In genomic region chr2:53784431-53784830, GRCh38 we compare ENCODE assay signal across 10 cellular contexts. TPM values are rescaled to one million over a fixed set of nuclear protein-coding genes. Genes with fewer than 3 reads are reported as not detected.
DNase-seq lines count a peak whose midpoint lies in the region; ATAC-seq and TF ChIP-seq lines count a peak whose summit lies in the region.
"Had no signal": no experiment of that assay in that cellular context is flagged by ENCODE, and none has a peak within 500 bp of the region (broad histone marks: within the 10 kb centered on the region; RNA-seq: fewer than 3 reads in every experiment).

No MANE protein-coding gene starts in this region.

- peaks cover 17% of the 10 kb centered on the region for H3K36me3 ChIP-seq in left ventricle myocardium inferior

- peak overlapping the region; percentile 99 for H3K4me3 Mint-ChIP-seq in activated naive CD4-positive, alpha-beta T cell treated with anti-CD3 and anti-CD28 coated beads, Interleukin-2, amount 50 U/mL, for 24 hours
- H3K4me3 Mint-ChIP-seq in T-helper 17 cell = peak overlapping the region; percentile 56
- H3K4me3 Mint-ChIP-seq in stimulated activated naive B cell treated with anti-CD40 and anti-IgM and Interleukin-4, amounts not matched to agents 10 μg/mL and 1 μg/mL and 100 μg/mL, for 72 hours = peak overlapping the region; percentile 2 to 13

- no peak for DNase-seq in activated naive CD4-positive, alpha-beta T cell treated with Interleukin-2 at 50 U/mL for 16 hours
- DNase-seq in T-helper 17 cell (no peak), glomerular visceral epithelial cell (ENCODE audit: extremely low spot score) (peak; percentile 46), left ventricle myocardium inferior (no peak)
- DNase-seq in stimulated activated naive B cell treated with anti-CD40 and anti-IgM and Interleukin-4, amounts not matched to agents 10 μg/mL and 1 μg/mL and 100 μg/mL, for 72 hours = no peak
- DNase-seq: C1 segment of cervical spinal cord, T1000 had no signal

- H3K27ac ChIP-seq in left ventricle myocardium inferior (replicated peaks) = no peak overlapping the region

- H3K27ac Mint-ChIP-seq in activated naive CD4-positive, alpha-beta T cell treated with anti-CD3 and anti-CD28 coated beads, Interleukin-2, amount 50 U/mL, for 24 hours = peak overlapping the region; percentile 49
- peak overlapping the region; percentile 98 for H3K27ac Mint-ChIP-seq in T-helper 17 cell
- no peak overlapping the region for H3K27ac Mint-ChIP-seq in stimulated activated naive B cell treated with anti-CD40 and anti-IgM and Interleukin-4, amounts not matched to agents 10 μg/mL and 1 μg/mL and 100 μg/mL, for 72 hours

- ATAC-seq in T-helper 17 cell (no peak), HG03460 (IDR thresholded peaks at IDR 0.05; ENCODE audit: unreplicated experiment) (no peak), HG03175 (IDR thresholded peaks at IDR 0.05; ENCODE audit: unreplicated experiment) (no peak)
- no peak for ATAC-seq in stimulated activated naive B cell treated with anti-CD40 and anti-IgM and Interleukin-4, amounts not matched to agents 10 μg/mL and 1 μg/mL and 100 μg/mL, for 72 hours (replicated peaks)

- H3K4me1 ChIP-seq in left ventricle myocardium inferior = peaks cover 61% of the 10 kb centered on the region

- H3K27me3 Mint-ChIP-seq in activated naive CD4-positive, alpha-beta T cell treated with anti-CD3 and anti-CD28 coated beads, Interleukin-2, amount 50 U/mL, for 24 hours = no peaks in the 10 kb centered on the region
- no peaks in the 10 kb centered on the region for H3K27me3 Mint-ChIP-seq in T-helper 17 cell
- no peaks in the 10 kb centered on the region for H3K27me3 Mint-ChIP-seq in stimulated activated naive B cell treated with anti-CD40 and anti-IgM and Interleukin-4, amounts not matched to agents 10 μg/mL and 1 μg/mL and 100 μg/mL, for 72 hours

- H3K9me3 ChIP-seq in T-helper 17 cell (ENCODE audit: control insufficient read depth, low read length, poor library complexity, severe bottlenecking) (no peaks in the 10 kb centered on the region), left ventricle myocardium inferior (replicated peaks) (no peaks in the 10 kb centered on the region)

- H3K36me3 Mint-ChIP-seq in activated naive CD4-positive, alpha-beta T cell treated with anti-CD3 and anti-CD28 coated beads, Interleukin-2, amount 50 U/mL, for 24 hours = peaks cover 3% of the 10 kb centered on the region
- peaks cover 10% of the 10 kb centered on the region for H3K36me3 Mint-ChIP-seq in T-helper 17 cell (ENCODE audit: low read depth)
- peaks cover 15 to 20% of the 10 kb centered on the region in 2 donors for H3K36me3 Mint-ChIP-seq in stimulated activated naive B cell treated with anti-CD40 and anti-IgM and Interleukin-4, amounts not matched to agents 10 μg/mL and 1 μg/mL and 100 μg/mL, for 72 hours

- H3K27me3 ChIP-seq in left ventricle myocardium inferior (ENCODE audit: low read depth) = no peaks in the 10 kb centered on the region

- peaks cover 40% of the 10 kb centered on the region for H3K4me1 Mint-ChIP-seq in activated naive CD4-positive, alpha-beta T cell treated with anti-CD3 and anti-CD28 coated beads, Interleukin-2, amount 50 U/mL, for 24 hours
- H3K4me1 Mint-ChIP-seq in T-helper 17 cell = peaks cover 36% of the 10 kb centered on the region
- H3K4me1 Mint-ChIP-seq in stimulated activated naive B cell treated with anti-CD40 and anti-IgM and Interleukin-4, amounts not matched to agents 10 μg/mL and 1 μg/mL and 100 μg/mL, for 72 hours = peaks cover 24 to 37% of the 10 kb centered on the region in 2 donors

- no peak for TF ChIP-seq CTCF in left ventricle myocardium inferior (IDR thresholded peaks at IDR 0.05; ENCODE audit: borderline replicate concordance)

- H3K9me3 Mint-ChIP-seq in activated naive CD4-positive, alpha-beta T cell treated with anti-CD3 and anti-CD28 coated beads, Interleukin-2, amount 50 U/mL, for 24 hours = no peaks in the 10 kb centered on the region
- no peaks in the 10 kb centered on the region for H3K9me3 Mint-ChIP-seq in stimulated activated naive B cell treated with anti-CD40 and anti-IgM and Interleukin-4, amounts not matched to agents 10 μg/mL and 1 μg/mL and 100 μg/mL, for 72 hours

- intact Hi-C loops in left ventricle myocardium inferior (cut with micrococcal nuclease) = no loop called here

- no peak overlapping the region for H3K4me3 ChIP-seq in left ventricle myocardium inferior

RNA-seq across cellular contexts. Expression of gene ASB3, which starts 2.3 kb away (rescaled TPM):
- total RNA-seq in T-helper 17 cell (10 to 100 TPM; 26.0 to 29.1 TPM), left ventricle myocardium inferior (11.4 TPM)

RNA-seq across cellular contexts. Expression of gene ERLEC1, which starts 2.4 kb away (rescaled TPM):
- total RNA-seq in T-helper 17 cell = 10 to 100 TPM; 16.6 to 17.8 TPM
- total RNA-seq in left ventricle myocardium inferior = 44.3 TPM

RNA-seq across cellular contexts. Expression of gene CHAC2, which starts 16.8 kb away (rescaled TPM):
- total RNA-seq in T-helper 17 cell = under 1 TPM; 0.42 to 0.76 TPM
- total RNA-seq in left ventricle myocardium inferior = 3.8 TPM

Comparison
In these comparisons a context has a peak if more than half of its experiments do, and no peak if none do; other contexts are left out.
1. H3K4me3 Mint-ChIP-seq: peak in every context shown above with its lines; median percentile 99 in activated naive CD4-positive, alpha-beta T cell treated with anti-CD3 and anti-CD28 coated beads, Interleukin-2, amount 50 U/mL, for 24 hours; 56 in T-helper 17 cell; 8 in stimulated activated naive B cell treated with anti-CD40 and anti-IgM and Interleukin-4, amounts not matched to agents 10 μg/mL and 1 μg/mL and 100 μg/mL, for 72 hours.